In genomic region chr3:113744941-113745272, GRCh38 we compare ENCODE assay signal across 1 cellular context.
TF ChIP-seq lines count a peak whose summit lies in the region.

No MANE protein-coding gene starts in this region.

TF ChIP-seq in H1, 55 proteins besides CTCF, POLR2A, EP300 and RAD21:
- TF ChIP-seq ATF2 (IDR thresholded peaks at IDR 0.05; ENCODE audit: low read length) (0 out of 2 replicates have a peak, but pooled peaks have one; percentile 17), YY1 (IDR thresholded peaks at IDR 0.05; ENCODE audit: low read depth, low read length) (0 out of 2 replicates have a peak, but pooled peaks have one; percentile 21), RXRA (IDR thresholded peaks at IDR 0.05; ENCODE audit: insufficient read depth, low read depth, low read length) (no peak), BCL11A (IDR thresholded peaks at IDR 0.05; ENCODE audit: low read depth in 2 of 2, low read length in 2 of 2) (no peak), TAF7 (optimal IDR thresholded peaks at IDR 0.05; ENCODE audit: borderline replicate concordance, low read depth, low read length) (no peak)
